In the genomic region with DNA sequence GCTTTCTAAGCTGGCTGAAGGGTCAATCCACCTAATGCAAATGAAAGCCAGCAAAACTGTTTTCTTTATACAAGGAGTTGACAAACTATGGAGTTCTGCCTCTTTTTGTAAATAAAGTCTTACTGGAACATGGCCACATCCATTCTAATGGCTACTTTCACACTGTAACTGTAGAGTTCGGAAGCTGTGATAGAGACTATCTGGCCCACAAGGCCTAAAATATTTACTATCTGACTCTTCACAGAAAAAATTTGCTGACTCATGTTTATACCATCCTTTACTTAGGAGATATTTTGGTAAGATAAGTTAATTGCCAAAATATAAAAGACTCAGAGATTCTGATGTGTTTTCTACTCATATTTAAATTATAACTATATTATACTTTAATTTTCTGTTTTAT, we compare ENCODE assay signal across 15 cellular contexts.
DNase-seq lines count a peak whose midpoint lies in the region; ATAC-seq lines count a peak whose summit lies in the region.
"Had no signal": no experiment of that assay in that cellular context is flagged by ENCODE, and none has a peak within 500 bp of the region (broad histone marks: within the 10 kb centered on the region; RNA-seq: fewer than 3 reads in every experiment).

No MANE protein-coding gene starts in this region.

- H3K4me3 Mint-ChIP-seq in activated T-cell treated with anti-CD3 and anti-CD28 coated beads, Interleukin-2, amount 50 U/mL, for 24 hours: no peak overlapping the region
- no peak overlapping the region for H3K4me3 Mint-ChIP-seq in activated T-cell treated with anti-CD3 and anti-CD28 coated beads, Interleukin-2, amount 50 U/mL, for 4 hours

- H3K36me3 Mint-ChIP-seq in activated T-cell treated with anti-CD3 and anti-CD28 coated beads, Interleukin-2, amount 50 U/mL, for 24 hours (ENCODE audit: low read depth): peaks cover 67% of the 10 kb centered on the region
- H3K36me3 Mint-ChIP-seq in activated T-cell treated with anti-CD3 and anti-CD28 coated beads, Interleukin-2, amount 50 U/mL, for 4 hours (ENCODE audit: insufficient read depth): peaks cover 32% of the 10 kb centered on the region

- H3K9me3 Mint-ChIP-seq in activated T-cell treated with anti-CD3 and anti-CD28 coated beads, Interleukin-2, amount 50 U/mL, for 24 hours: no peaks in the 10 kb centered on the region
- H3K9me3 Mint-ChIP-seq in activated T-cell treated with anti-CD3 and anti-CD28 coated beads, Interleukin-2, amount 50 U/mL, for 4 hours: no peaks in the 10 kb centered on the region

- no peak for ATAC-seq in activated T-cell treated with anti-CD3 and anti-CD28 coated beads, Interleukin-2, amount 50 U/mL, for 4 hours

- peaks cover 4% of the 10 kb centered on the region for H3K4me1 Mint-ChIP-seq in activated T-cell treated with anti-CD3 and anti-CD28 coated beads, Interleukin-2, amount 50 U/mL, for 24 hours (ENCODE audit: low read depth)
- no peaks in the 10 kb centered on the region for H3K4me1 Mint-ChIP-seq in activated T-cell treated with anti-CD3 and anti-CD28 coated beads, Interleukin-2, amount 50 U/mL, for 4 hours (ENCODE audit: low read depth)

- peak overlapping the region; percentile 15 for H3K27ac Mint-ChIP-seq in activated T-cell treated with anti-CD3 and anti-CD28 coated beads, Interleukin-2, amount 50 U/mL, for 24 hours

- DNase-seq in activated T-cell treated with anti-CD3 and anti-CD28 coated beads, Interleukin-2, amount 50 U/mL, for 24 hours: no peak
- no peak for DNase-seq in activated T-cell treated with anti-CD3 and anti-CD28 coated beads, Interleukin-2, amount 50 U/mL, for 4 hours
- DNase-seq in SW 1271 (lab: John Stamatoyannopoulos, UW): peak; percentile 9 to 51
- peak; percentile 13 for DNase-seq in fibroblast of the conjunctiva (ENCODE audit: low read depth)
- no peak for DNase-seq in MV-4-11 (lab: John Stamatoyannopoulos, UW)
- DNase-seq in NCI-H2107 treated with DMSO at 0.1 percent for 48 hours (lab: John Stamatoyannopoulos, UW; ENCODE audit: unreplicated experiment): no peak
- no peak for DNase-seq in mucosa of gallbladder (ENCODE audit: low spot score)
- no peak for DNase-seq in NCI-H2081 (lab: John Stamatoyannopoulos, UW)
- DNase-seq: 8988T; activated CD8-positive, alpha-beta memory T cell treated with anti-CD3 and anti-CD28 coated beads for 24 hours; activated gamma-delta T cell treated with Interleukin-2 at 50 U/mL for 16 hours; Karpas-422; NCI-H187 treated with DMSO at 0.1 percent for 48 hours; NCI-H774; SHP77 treated with DMSO at 0.1 percent for 48 hours had no signal

- H3K27me3 Mint-ChIP-seq in activated T-cell treated with anti-CD3 and anti-CD28 coated beads, Interleukin-2, amount 50 U/mL, for 24 hours: no peaks in the 10 kb centered on the region
- no peaks in the 10 kb centered on the region for H3K27me3 Mint-ChIP-seq in activated T-cell treated with anti-CD3 and anti-CD28 coated beads, Interleukin-2, amount 50 U/mL, for 4 hours (ENCODE audit: low read depth)

Comparison
In these comparisons a context has a peak if more than half of its experiments do, and no peak if none do; other contexts are left out.
1. DNase-seq: peak in SW 1271 (2 of 2) and fibroblast of the conjunctiva (single experiment); none in activated T-cell treated with anti-CD3 and anti-CD28 coated beads, Interleukin-2, amount 50 U/mL, for 24 hours (single experiment), activated T-cell treated with anti-CD3 and anti-CD28 coated beads, Interleukin-2, amount 50 U/mL, for 4 hours (single experiment), MV-4-11 (single experiment), NCI-H2107 treated with DMSO at 0.1 percent for 48 hours (single experiment), mucosa of gallbladder (single experiment) and NCI-H2081 (0 of 2).